In genomic region chr2:156237558-156237957, GRCh38 we compare ENCODE assay signal across 28 cellular contexts.
"Had no signal": no experiment of that assay in that cellular context is flagged by ENCODE, and none has a peak within 500 bp of the region (broad histone marks: within the 10 kb centered on the region; RNA-seq: fewer than 3 reads in every experiment).

No MANE protein-coding gene starts in this region.

- H3K36me3 ChIP-seq: stomach, suprapubic skin, thoracic aorta, thyroid gland, tibial artery, tibial nerve, transverse colon, upper lobe of left lung, upper lobe of right lung, uterus, vagina had no signal

- ATAC-seq: stimulated activated effector memory CD8-positive, alpha-beta T cell treated with anti-CD3 and anti-CD28 coated beads, Interleukin-12 subunit alpha, Interleukin-12 subunit beta, amount 100 ng/mL, for 72 hours; stimulated activated memory B cell treated with anti-CD40 and anti-IgM and Interleukin-4, amounts not matched to agents 10 μg/mL and 1 μg/mL and 100 μg/mL, for 72 hours; stimulated activated naive B cell treated with anti-CD40 and anti-IgM and Interleukin-4, amounts not matched to agents 10 μg/mL and 1 μg/mL and 100 μg/mL, for 72 hours; stimulated activated naive CD8-positive, alpha-beta T cell treated with anti-CD3 and anti-CD28 coated beads, Interleukin-15, amount 100 ng/mL, for 72 hours; upper lobe of right lung had no signal

- H3K4me3 Mint-ChIP-seq: stimulated activated effector memory CD8-positive, alpha-beta T cell treated with anti-CD3 and anti-CD28 coated beads, Interleukin-12 subunit alpha, Interleukin-12 subunit beta, amount 100 ng/mL, for 72 hours; stimulated activated memory B cell treated with anti-CD40 and anti-IgM and Interleukin-4, amounts not matched to agents 10 μg/mL and 1 μg/mL and 100 μg/mL, for 72 hours; stimulated activated naive B cell treated with anti-CD40 and anti-IgM and Interleukin-4, amounts not matched to agents 10 μg/mL and 1 μg/mL and 100 μg/mL, for 72 hours; stimulated activated naive CD8-positive, alpha-beta T cell treated with anti-CD3 and anti-CD28 coated beads, Interleukin-15, amount 100 ng/mL, for 72 hours; type B pancreatic cell had no signal

- H3K27me3 ChIP-seq: stomach, suprapubic skin, testis, thyroid gland, tibial artery, tibial nerve, transverse colon, upper lobe of left lung, upper lobe of right lung, uterus, vagina had no signal

- H3K9me3 ChIP-seq: testis, thoracic aorta, thyroid gland, tibial artery, transverse colon, upper lobe of right lung, uterus, vagina had no signal

- H3K27ac ChIP-seq: stomach, suprapubic skin, testis, thoracic aorta, thyroid gland, tibial artery, tibial nerve, transverse colon, upper lobe of left lung, upper lobe of right lung, uterus, vagina had no signal

- FAIRE-seq: urothelium cell line had no signal

- H3K4me1 ChIP-seq: stomach, suprapubic skin, testis, thyroid gland, tibial artery, tibial nerve, transverse colon, upper lobe of left lung, upper lobe of right lung, uterus, vagina had no signal

- H3K27ac Mint-ChIP-seq: stimulated activated effector memory CD8-positive, alpha-beta T cell treated with anti-CD3 and anti-CD28 coated beads, Interleukin-12 subunit alpha, Interleukin-12 subunit beta, amount 100 ng/mL, for 72 hours; stimulated activated memory B cell treated with anti-CD40 and anti-IgM and Interleukin-4, amounts not matched to agents 10 μg/mL and 1 μg/mL and 100 μg/mL, for 72 hours; stimulated activated naive B cell treated with anti-CD40 and anti-IgM and Interleukin-4, amounts not matched to agents 10 μg/mL and 1 μg/mL and 100 μg/mL, for 72 hours; stimulated activated naive CD8-positive, alpha-beta T cell treated with anti-CD3 and anti-CD28 coated beads, Interleukin-15, amount 100 ng/mL, for 72 hours; type B pancreatic cell had no signal

- H3K27me3 Mint-ChIP-seq: stimulated activated naive CD8-positive, alpha-beta T cell treated with anti-CD3 and anti-CD28 coated beads, Interleukin-15, amount 100 ng/mL, for 72 hours; type B pancreatic cell had no signal

- DNase-seq: stimulated activated CD4-positive, alpha-beta T cell treated with anti-CD3 and anti-CD28 coated beads, Interleukin-2, amount 100 ng/mL, for 24 hours; stimulated activated CD4-positive, alpha-beta T cell treated with anti-CD3 and anti-CD28 coated beads, Interleukin-2, amount 100 ng/mL, for 48 hours; stimulated activated CD4-positive, alpha-beta T cell treated with anti-CD3 and anti-CD28 coated beads, Interleukin-4, amount 100 ng/mL, for 1 hour; stimulated activated CD4-positive, alpha-beta T cell treated with anti-CD3 and anti-CD28 coated beads, Interleukin-4, amount 100 ng/mL, for 24 hours; stimulated activated CD4-positive, alpha-beta T cell treated with anti-CD3 and anti-CD28 coated beads, Interleukin-4, amount 100 ng/mL, for 4 hours; stimulated activated CD8-positive, alpha-beta memory T cell treated with anti-CD3 and anti-CD28 coated beads, Interleukin-4, amount 100 ng/mL, for 48 hours; stimulated activated naive B cell treated with anti-CD40 and anti-IgM and Interleukin-4, amounts not matched to agents 10 μg/mL and 1 μg/mL and 100 μg/mL, for 72 hours; stimulated activated naive CD4-positive, alpha-beta T cell; stimulated activated naive CD4-positive, alpha-beta T cell treated with Interleukin-2 at 50 U/mL for 16 hours; stimulated activated naive CD8-positive, alpha-beta T cell treated with anti-CD3 and anti-CD28 coated beads, Interleukin-15, amount 100 ng/mL, for 72 hours; stomach; substantia nigra; testis; thyroid gland; tibial artery; transverse colon; trophoblast cell; upper lobe of left lung; upper lobe of right lung; uterus had no signal

- H3K36me3 Mint-ChIP-seq: stimulated activated effector memory CD8-positive, alpha-beta T cell treated with anti-CD3 and anti-CD28 coated beads, Interleukin-12 subunit alpha, Interleukin-12 subunit beta, amount 100 ng/mL, for 72 hours; stimulated activated memory B cell treated with anti-CD40 and anti-IgM and Interleukin-4, amounts not matched to agents 10 μg/mL and 1 μg/mL and 100 μg/mL, for 72 hours; stimulated activated naive B cell treated with anti-CD40 and anti-IgM and Interleukin-4, amounts not matched to agents 10 μg/mL and 1 μg/mL and 100 μg/mL, for 72 hours had no signal

- H3K4me3 ChIP-seq: stomach, suprapubic skin, testis, thoracic aorta, thyroid gland, tibial artery, tibial nerve, transverse colon, upper lobe of left lung, upper lobe of right lung, uterus, vagina had no signal

- H3K4me1 Mint-ChIP-seq: stimulated activated effector memory CD8-positive, alpha-beta T cell treated with anti-CD3 and anti-CD28 coated beads, Interleukin-12 subunit alpha, Interleukin-12 subunit beta, amount 100 ng/mL, for 72 hours; stimulated activated memory B cell treated with anti-CD40 and anti-IgM and Interleukin-4, amounts not matched to agents 10 μg/mL and 1 μg/mL and 100 μg/mL, for 72 hours; stimulated activated naive B cell treated with anti-CD40 and anti-IgM and Interleukin-4, amounts not matched to agents 10 μg/mL and 1 μg/mL and 100 μg/mL, for 72 hours; stimulated activated naive CD8-positive, alpha-beta T cell treated with anti-CD3 and anti-CD28 coated beads, Interleukin-15, amount 100 ng/mL, for 72 hours had no signal
